20 cellular contexts compared by ENCODE assay signal in genomic region chr4:8778760-8779159, GRCh38.
A peak's percentile ranks its signal among the peaks of the same experiment; 100 is the strongest.
DNase-seq lines count a peak whose midpoint lies in the region; ATAC-seq, FAIRE-seq and TF ChIP-seq lines count a peak whose summit lies in the region.
"Had no signal": no experiment of that assay in that cellular context is flagged by ENCODE, and none has a peak within 500 bp of the region (broad histone marks: within the 10 kb centered on the region; RNA-seq: fewer than 3 reads in every experiment).

No MANE protein-coding gene starts in this region.

- H3K18ac ChIP-seq in H1 (ENCODE audit: extremely low read depth, low read length) = no peak overlapping the region

- peak overlapping the region; percentile 44; the same call in 1 of the 2 replicates for H2BK5ac ChIP-seq in H1 (ENCODE audit: low read depth, low read length)

- no peak overlapping the region for H4K5ac ChIP-seq in H1 (ENCODE audit: insufficient read length, low read depth, low read length)

- H3K36me3 ChIP-seq in H7 (replicated peaks; ENCODE audit: control insufficient read depth, insufficient read depth, low read length) (no peaks in the 10 kb centered on the region), H1 (ENCODE audit: control insufficient read depth in 2 of 4, insufficient read depth in 4 of 4, low read length in 3 of 4) (no peaks in the 10 kb centered on the region)
- H3K36me3 ChIP-seq: BE2C; BLaER1 treated with 17β-estradiol and CSF1 and Interleukin-3, amounts not matched to agents 10 nM and 100 nM; HAP-1 had no signal

- WGBS in H1 (ENCODE audit: extremely low coverage in 1 of 2, insufficient coverage in 1 of 2, insufficient read length in 1 of 2, insufficient replicate concordance in 2 of 2, low coverage in 1 of 2, low lambda C conversion rate in 2 of 2, missing lambda C conversion rate in 1 of 2), 2 experiments = 92% methylated on average over 9 of the region's 9 CpGs; no CpG with 5 or more reads in 1 of the 2 experiments

- H3K27me3 ChIP-seq in H7 (ENCODE audit: control insufficient read depth, insufficient read depth, low read length) (no peaks in the 10 kb centered on the region), H1 (replicated peaks in 1 of 4; ENCODE audit: control insufficient read depth in 3 of 4, extremely low read depth in 1 of 4, insufficient read depth in 3 of 4, low read length in 3 of 4) (no peaks in the 10 kb centered on the region)
- H3K27me3 ChIP-seq: BE2C; BLaER1 treated with 17β-estradiol and CSF1 and Interleukin-3, amounts not matched to agents 10 nM and 100 nM had no signal

- no peaks in the 10 kb centered on the region for H3K23me2 ChIP-seq in H1 (ENCODE audit: low read depth, low read length)

- no peak overlapping the region for H3K4me3 ChIP-seq in H7 (ENCODE audit: insufficient read depth, low read depth, low read length)
- H3K4me3 ChIP-seq in H1 (ENCODE audit: extremely low read depth in 1 of 4, insufficient read depth in 2 of 4, low read depth in 3 of 4, low read length in 4 of 4) = no peak overlapping the region
- H3K4me3 ChIP-seq: A549; BLaER1 treated with 17β-estradiol and CSF1 and Interleukin-3, amounts not matched to agents 10 nM and 100 nM; GM23248; HAP-1 had no signal

- peak; percentile 52 for DNase-seq in H7
- peak; percentile 18 for DNase-seq in NCI-H69 (lab: John Stamatoyannopoulos, UW)
- DNase-seq in H1 (ENCODE audit: low read depth in 1 of 2, low spot score in 2 of 2) = no peak
- DNase-seq in hepatic stellate cell (ENCODE audit: low spot score) = no peak
- no peak for DNase-seq in erythroblast (lab: John Stamatoyannopoulos, UW)
- DNase-seq: 8988T; ACHN; AML-193; BE2C; CD4-positive, alpha-beta T cell; CD8-positive, alpha-beta memory T cell; DMS79 treated with DMSO at 0.1 percent for 48 hours; GF-D8; GM23248 had no signal

- no peak overlapping the region for H2BK12ac ChIP-seq in H1 (ENCODE audit: low read depth, low read length)

- no peak overlapping the region for H3K56ac ChIP-seq in H1 (replicated peaks; ENCODE audit: insufficient read length, low read depth, low read length)

- no peak overlapping the region for H4K91ac ChIP-seq in H1 (replicated peaks; ENCODE audit: insufficient read length, low read length)

- no peaks in the 10 kb centered on the region for H3K79me1 ChIP-seq in H1 (ENCODE audit: low read depth, low read length)

- H3K4ac ChIP-seq in H1 (replicated peaks; ENCODE audit: insufficient read length, low read depth, low read length) = no peak overlapping the region

- no peak for TF ChIP-seq RAD21 in H1 (IDR thresholded peaks at IDR 0.05 in 1 of 2, conservative IDR thresholded peaks at IDR 0.05 in 1 of 2; ENCODE audit: low read depth in 2 of 2, low read length in 2 of 2)

- no peak overlapping the region for H3K9ac ChIP-seq in H1 (replicated peaks in 1 of 4; ENCODE audit: extremely low read depth in 1 of 4, low read depth in 3 of 4, low read length in 3 of 4)
- H3K9ac ChIP-seq: BLaER1 treated with 17β-estradiol and CSF1 and Interleukin-3, amounts not matched to agents 10 nM and 100 nM; GM23248 had no signal

- H2BK120ac ChIP-seq in H1 (replicated peaks; ENCODE audit: low read depth, low read length) = no peak overlapping the region

- H3K4me2 ChIP-seq in H1 (ENCODE audit: insufficient read depth in 1 of 2, low read depth in 2 of 2, low read length in 2 of 2) = no peak overlapping the region
- H3K4me2 ChIP-seq: A549; BLaER1 treated with 17β-estradiol and CSF1 and Interleukin-3, amounts not matched to agents 10 nM and 100 nM had no signal

- TF ChIP-seq CTCF in H1 (IDR thresholded peaks at IDR 0.05; ENCODE audit: control extremely low read depth in 1 of 3, insufficient read depth in 1 of 3, low read depth in 1 of 3, low read length in 3 of 3) = no peak

- CTCF ChIA-PET in H1 (lab: Charles Lee; ENCODE audit: partially characterized antibody) = no interaction called here

- no peaks in the 10 kb centered on the region for H3K9me3 ChIP-seq in H1 (ENCODE audit: insufficient read depth in 2 of 2, low read depth in 1 of 2, low read length in 1 of 2)
- H3K9me3 ChIP-seq: A549; BE2C; BLaER1 treated with 17β-estradiol and CSF1 and Interleukin-3, amounts not matched to agents 10 nM and 100 nM; HAP-1 had no signal

- no peaks in the 10 kb centered on the region; a peak in 1 of 7 replicates for H3K4me1 ChIP-seq in H1 (replicated peaks in 1 of 4; ENCODE audit: control insufficient read depth in 3 of 4, insufficient read depth in 4 of 4, low read length in 3 of 4)
- H3K4me1 ChIP-seq: A549; BE2C; BLaER1 treated with 17β-estradiol and CSF1 and Interleukin-3, amounts not matched to agents 10 nM and 100 nM; HAP-1 had no signal

- H2BK15ac ChIP-seq in H1 (ENCODE audit: low read length) = no peak overlapping the region

- H2BK20ac ChIP-seq in H1 (ENCODE audit: low read length) = no peak overlapping the region

- no peak overlapping the region for H2AK5ac ChIP-seq in H1 (ENCODE audit: low read depth, low read length)

- no peak for TF ChIP-seq EP300 in H1 (IDR thresholded peaks at IDR 0.05; ENCODE audit: borderline replicate concordance in 1 of 2, low read depth in 2 of 2, low read length in 2 of 2)

- no peak overlapping the region for H3K27ac ChIP-seq in H1 (ENCODE audit: low read depth, low read length)
- H3K27ac ChIP-seq: A549; BLaER1 treated with 17β-estradiol and CSF1 and Interleukin-3, amounts not matched to agents 10 nM and 100 nM; GM23248 had no signal

- H3K23ac ChIP-seq in H1 (ENCODE audit: insufficient read length) = no peak overlapping the region

- no peak overlapping the region for H2AFZ ChIP-seq in H1 (ENCODE audit: low read length)
- H2AFZ ChIP-seq: GM23248 had no signal

- no peak overlapping the region for H4K8ac ChIP-seq in H1 (ENCODE audit: extremely low read depth, insufficient read depth, low read length)

- no peaks in the 10 kb centered on the region for H3K79me2 ChIP-seq in H1 (ENCODE audit: control insufficient read depth in 1 of 2, insufficient read depth in 2 of 2, low read length in 2 of 2)

- H3K14ac ChIP-seq in H1 (ENCODE audit: insufficient read length) = no peak overlapping the region

- ATAC-seq in GM21390 (IDR thresholded peaks at IDR 0.05; ENCODE audit: unreplicated experiment) = no peak
- ATAC-seq: A549 had no signal

- POLR2A ChIA-PET in H1 (lab: Charles Lee; ENCODE audit: partially characterized antibody) = no interaction called here

- TF ChIP-seq POLR2A in H1 (IDR thresholded peaks at IDR 0.05; ENCODE audit: control extremely low read depth in 1 of 2, low read depth in 2 of 2, low read length in 2 of 2) (no peak), erythroblast (IDR thresholded peaks at IDR 0.05; ENCODE audit: low read length) (no peak)

- FAIRE-seq in H1 (lab: Jason Lieb, UNC) = no peak
- FAIRE-seq: A549, GM12891, GM18507 had no signal

- H4K20me1 ChIP-seq in H1 (replicated peaks in 1 of 2; ENCODE audit: control insufficient read depth in 1 of 2, insufficient read depth in 2 of 2, low read length in 2 of 2) = no peaks in the 10 kb centered on the region

TF ChIP-seq in H1, 55 proteins besides CTCF, POLR2A, EP300 and RAD21:
- no peak for TF ChIP-seq BCL11A (IDR thresholded peaks at IDR 0.05; ENCODE audit: low read depth in 2 of 2, low read length in 2 of 2)
- no peak for TF ChIP-seq RXRA (IDR thresholded peaks at IDR 0.05; ENCODE audit: insufficient read depth, low read depth, low read length)

Comparison
In these comparisons a context has a peak if more than half of its experiments do, and no peak if none do; other contexts are left out.
1. DNase-seq: peak in H7 (single experiment) and NCI-H69 (single experiment); none in H1 (0 of 2), hepatic stellate cell (single experiment) and erythroblast (0 of 2).